In the genomic region with DNA sequence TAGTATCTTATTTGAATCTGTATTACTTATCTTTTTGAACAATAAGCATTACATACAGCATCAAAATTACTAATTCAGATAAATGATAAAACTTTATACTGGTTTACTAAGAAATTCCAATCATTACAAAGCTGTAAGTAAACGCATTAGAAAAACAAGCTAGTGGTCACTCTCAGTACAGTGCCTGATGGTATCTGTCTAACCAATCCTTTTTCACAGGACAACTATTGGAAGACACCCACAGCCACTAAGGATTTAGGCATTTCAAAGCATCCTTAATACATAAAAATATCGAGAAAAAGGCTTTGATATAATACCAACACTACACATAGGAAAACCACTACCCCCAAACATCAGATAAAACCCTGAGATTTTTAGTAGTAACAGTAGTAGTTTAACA, we compare ENCODE assay signal across 8 cellular contexts. TPM values are rescaled to one million over a fixed set of nuclear protein-coding genes. Genes with fewer than 3 reads are reported as not detected.
DNase-seq lines count a peak whose midpoint lies in the region; ATAC-seq and TF ChIP-seq lines count a peak whose summit lies in the region.

No MANE protein-coding gene starts in this region.

- CTCF ChIA-PET in CD4-positive, alpha-beta T cell (lab: Charles Lee) = interaction anchor here (1.2 kb wide), 1 partner anchor 306 kb away, joined by 4 read pairs; no protein-coding TSS in a partner anchor

- WGBS in ectodermal cell, 2 experiments = 86 to 89% methylated on average over 2 of the region's 2 CpGs

- peaks cover 78% of the 10 kb centered on the region for H3K4me1 Mint-ChIP-seq in CD4-positive, alpha-beta T cell (ENCODE audit: low read depth)
- H3K4me1 Mint-ChIP-seq in neural crest cell = peaks cover 38% of the 10 kb centered on the region

- no peak for ATAC-seq in CD4-positive, alpha-beta T cell (ENCODE audit: poor library complexity)
- ATAC-seq in GM21529 (IDR thresholded peaks at IDR 0.05; ENCODE audit: unreplicated experiment) = no peak
- no peak for ATAC-seq in GM19328 (IDR thresholded peaks at IDR 0.05; ENCODE audit: unreplicated experiment)

- no peak for TF ChIP-seq CTCF in CD4-positive, alpha-beta T cell (IDR thresholded peaks at IDR 0.05)
- no peak for TF ChIP-seq CTCF in neural crest cell (conservative IDR thresholded peaks at IDR 0.05)

- H3K9me3 ChIP-seq in CD4-positive, alpha-beta T cell (ENCODE audit: control insufficient read depth, low read length) = no peaks in the 10 kb centered on the region
- H3K9me3 ChIP-seq in MG63 (no peaks in the 10 kb centered on the region), ectodermal cell (ENCODE audit: control insufficient read depth, low read length) (no peaks in the 10 kb centered on the region)

- POLR2A ChIA-PET in CD4-positive, alpha-beta T cell (lab: Charles Lee) = interaction anchor here (0.9 to 1.5 kb wide), 3 partner anchors 10 to 75 kb away, joined by 3 to 7 read pairs (median 4); no protein-coding TSS in a partner anchor

- no peaks in the 10 kb centered on the region for H3K27me3 Mint-ChIP-seq in CD4-positive, alpha-beta T cell
- H3K27me3 Mint-ChIP-seq in neural crest cell (ENCODE audit: low read depth) = peaks cover 3% of the 10 kb centered on the region

- DNase-seq in CD4-positive, alpha-beta T cell = no peak
- no peak for DNase-seq in MG63
- DNase-seq in neural crest cell (ENCODE audit: low read depth, low spot score) = no peak
- no peak for DNase-seq in iPS-NIHi11 (ENCODE audit: low spot score)
- no peak for DNase-seq in COR-L47 (lab: John Stamatoyannopoulos, UW)

- H3K36me3 Mint-ChIP-seq in CD4-positive, alpha-beta T cell (ENCODE audit: low read depth) = peaks cover 75% of the 10 kb centered on the region
- peaks cover 6% of the 10 kb centered on the region for H3K36me3 Mint-ChIP-seq in neural crest cell (ENCODE audit: low read depth)

- peaks cover 5% of the 10 kb centered on the region for H3K4me1 ChIP-seq in ectodermal cell (ENCODE audit: control insufficient read depth, insufficient read depth, low read length)

- H3K36me3 ChIP-seq in MG63 (peaks cover 50% of the 10 kb centered on the region), ectodermal cell (ENCODE audit: control insufficient read depth, insufficient read depth, low read length) (peaks cover 15% of the 10 kb centered on the region)

- peak overlapping the region; percentile 98 for H3K4me3 Mint-ChIP-seq in CD4-positive, alpha-beta T cell
- peak overlapping the region; percentile 73 for H3K4me3 Mint-ChIP-seq in neural crest cell

- intact Hi-C loops in CD4-positive, alpha-beta T cell (cut with DNase I, micrococcal nuclease) = loop anchor here (5.0 to 10.0 kb wide), 10 partner anchors 313 to 1915 kb away; a partner anchor contains a TSS

- no peaks in the 10 kb centered on the region for H3K9me3 Mint-ChIP-seq in CD4-positive, alpha-beta T cell
- no peaks in the 10 kb centered on the region for H3K9me3 Mint-ChIP-seq in neural crest cell

- no peaks in the 10 kb centered on the region for H3K27me3 ChIP-seq in CD4-positive, alpha-beta T cell (ENCODE audit: control insufficient read depth, insufficient read depth, low read length)
- H3K27me3 ChIP-seq in MG63 = no peaks in the 10 kb centered on the region
- H3K27me3 ChIP-seq in ectodermal cell (ENCODE audit: control insufficient read depth, insufficient read depth, low read length, poor library complexity, severe bottlenecking) = no peaks in the 10 kb centered on the region

- H3K4me3 ChIP-seq in MG63 = peak overlapping the region; percentile 91
- peak overlapping the region; percentile 96 for H3K4me3 ChIP-seq in ectodermal cell (ENCODE audit: insufficient read depth, low read depth, low read length)

- H3K27ac ChIP-seq in CD4-positive, alpha-beta T cell (ENCODE audit: low read depth, low read length) = peak overlapping the region; percentile 38
- H3K27ac ChIP-seq in ectodermal cell (ENCODE audit: insufficient read depth, low read depth, low read length, poor library complexity, severe bottlenecking) = no peak overlapping the region

- peak overlapping the region; percentile 93 for H3K27ac Mint-ChIP-seq in CD4-positive, alpha-beta T cell
- H3K27ac Mint-ChIP-seq in neural crest cell (ENCODE audit: unreplicated experiment) = no peak overlapping the region

RNA-seq across cellular contexts. Expression of a gene that starts 2.6 kb away (rescaled TPM):
- total RNA-seq in CD4-positive, alpha-beta T cell = 100 to 1,000 TPM; 179 to 183 TPM
- total RNA-seq in MG63 (2014; rRNA removed; shearing (Covaris generic); ENCODE audit: low replicate concordance) = 110 and 238 TPM in 2 replicates
- polyA plus RNA-seq in ectodermal cell (2013, experiment 1 of 4) = 105 TPM
- 111 TPM for polyA plus RNA-seq in ectodermal cell (2013, experiment 2 of 4)
- polyA plus RNA-seq in ectodermal cell (2013, experiment 3 of 4) = 82.4 TPM
- polyA plus RNA-seq in ectodermal cell (2013, experiment 4 of 4) = 95.1 TPM
- total RNA-seq in neural crest cell = 73.1 and 81.6 TPM in 2 replicates
